ENCODE assay signal across 1 cellular context in genomic region chr6:56652994-56653393, GRCh38.
TF ChIP-seq lines count a peak whose summit lies in the region.

No MANE protein-coding gene starts in this region.

TF ChIP-seq in HEK293, 187 proteins besides CTCF, POLR2A, EP300 and RAD21 (continued from another document and continues in another):
- TF ChIP-seq ZNF654 (tag by site-specific recombination; IDR thresholded peaks at IDR 0.05; ENCODE audit: low read depth) (peak; percentile 6; the same call in 1 of the 2 replicates), MYNN (tag by site-specific recombination; IDR thresholded peaks at IDR 0.05; ENCODE audit: borderline replicate concordance) (peak; percentile 89), ZNF558 (tag by site-specific recombination; IDR thresholded peaks at IDR 0.05) (0 out of 2 replicates have a peak, but pooled peaks have one; percentile 34), ZNF561 (tag by site-specific recombination; IDR thresholded peaks at IDR 0.05; ENCODE audit: borderline replicate concordance) (0 out of 2 replicates have a peak, but pooled peaks have one; percentile 42), PRDM6 (tag by site-specific recombination; IDR thresholded peaks at IDR 0.05) (peak; percentile 100), PRDM4 (tag by site-specific recombination; IDR thresholded peaks at IDR 0.05) (peak; percentile 65), PRDM10 (tag by site-specific recombination; IDR thresholded peaks at IDR 0.05) (0 out of 2 replicates have a peak, but pooled peaks have one; percentile 16), FEZF1 (tag by site-specific recombination; IDR thresholded peaks at IDR 0.05) (peak; percentile 79), OVOL3 (tag by site-specific recombination; IDR thresholded peaks at IDR 0.05) (0 out of 2 replicates have a peak, but pooled peaks have one; percentile 64), ZNF24 (tag by site-specific recombination; IDR thresholded peaks at IDR 0.05) (peak; percentile 49; the same call in 1 of the 2 replicates), OSR2 (tag by site-specific recombination; IDR thresholded peaks at IDR 0.05) (peak; percentile 14; the same call in 1 of the 2 replicates), ZNF530 (tag by site-specific recombination; IDR thresholded peaks at IDR 0.05; ENCODE audit: low read depth) (no peak), GLI2 (tag by site-specific recombination; IDR thresholded peaks at IDR 0.05; ENCODE audit: borderline replicate concordance, low read depth) (peak; percentile 57), PRDM2 (tag by site-specific recombination; IDR thresholded peaks at IDR 0.05; ENCODE audit: borderline replicate concordance) (no peak), ZNF639 (tag by site-specific recombination; IDR thresholded peaks at IDR 0.05) (peak; percentile 32; the same call in 1 of the 2 replicates), ZBTB44 (tag by site-specific recombination; IDR thresholded peaks at IDR 0.05) (0 out of 2 replicates have a peak, but pooled peaks have one; percentile 33), INSM2 (tag by site-specific recombination; IDR thresholded peaks at IDR 0.05) (peak; percentile 75), ZNF184 (tag by site-specific recombination; IDR thresholded peaks at IDR 0.05) (0 out of 2 replicates have a peak, but pooled peaks have one; percentile 25), KLF10 (tag by site-specific recombination; IDR thresholded peaks at IDR 0.05) (0 out of 2 replicates have a peak, but pooled peaks have one; percentile 20), ZNF626 (tag by site-specific recombination; IDR thresholded peaks at IDR 0.05) (0 out of 2 replicates have a peak, but pooled peaks have one; percentile 21), TSHZ1 (tag by site-specific recombination; IDR thresholded peaks at IDR 0.05; ENCODE audit: borderline replicate concordance) (peak; percentile 88; the same call in 1 of the 2 replicates), ZXDB (tag by site-specific recombination; IDR thresholded peaks at IDR 0.05) (peak; percentile 47), SP2 (tag by site-specific recombination; IDR thresholded peaks at IDR 0.05) (no peak), MEIS1 (CRISPR knock-in tag; IDR thresholded peaks at IDR 0.05; ENCODE audit: borderline replicate concordance) (peak; percentile 45; the same call in 1 of the 2 replicates), ZNF585B (tag by site-specific recombination; IDR thresholded peaks at IDR 0.05) (no peak), ZEB2 (tag by site-specific recombination; IDR thresholded peaks at IDR 0.05) (peak; percentile 91), ZNF660 (tag by site-specific recombination; IDR thresholded peaks at IDR 0.05) (0 out of 2 replicates have a peak, but pooled peaks have one; percentile 36)
